24 cellular contexts compared by ENCODE assay signal in genomic region chr15:98263787-98264186, GRCh38.
"Had no signal": no experiment of that assay in that cellular context is flagged by ENCODE, and none has a peak within 500 bp of the region (broad histone marks: within the 10 kb centered on the region; RNA-seq: fewer than 3 reads in every experiment).

No MANE protein-coding gene starts in this region.

- H3K4me3 ChIP-seq: stomach, suprapubic skin, testis, thoracic aorta, thyroid gland, tibial artery, tibial nerve, transverse colon, upper lobe of left lung, upper lobe of right lung, uterus, vagina had no signal

- H3K27me3 ChIP-seq: stomach, suprapubic skin, testis, thyroid gland, tibial artery, tibial nerve, transverse colon, upper lobe of left lung, upper lobe of right lung, uterus, vagina had no signal

- H3K4me1 ChIP-seq: stomach, suprapubic skin, testis, thyroid gland, tibial artery, tibial nerve, transverse colon, upper lobe of left lung, upper lobe of right lung, uterus, vagina had no signal

- H3K27ac ChIP-seq: stomach, suprapubic skin, testis, thoracic aorta, thyroid gland, tibial artery, tibial nerve, transverse colon, upper lobe of left lung, upper lobe of right lung, uterus, vagina had no signal

- H3K36me3 ChIP-seq: stomach, suprapubic skin, thoracic aorta, thyroid gland, tibial artery, tibial nerve, transverse colon, upper lobe of left lung, upper lobe of right lung, uterus, vagina had no signal

- H3K9me3 ChIP-seq: testis, thoracic aorta, thyroid gland, transverse colon, upper lobe of right lung, uterus, vagina had no signal

- DNase-seq: stimulated activated CD4-positive, alpha-beta T cell treated with anti-CD3 and anti-CD28 coated beads, Interleukin-2, amount 100 ng/mL, for 48 hours; stimulated activated CD4-positive, alpha-beta T cell treated with anti-CD3 and anti-CD28 coated beads, Interleukin-4, amount 100 ng/mL, for 1 hour; stimulated activated CD4-positive, alpha-beta T cell treated with anti-CD3 and anti-CD28 coated beads, Interleukin-4, amount 100 ng/mL, for 24 hours; stimulated activated CD4-positive, alpha-beta T cell treated with anti-CD3 and anti-CD28 coated beads, Interleukin-4, amount 100 ng/mL, for 4 hours; stimulated activated CD8-positive, alpha-beta memory T cell treated with anti-CD3 and anti-CD28 coated beads, Interleukin-4, amount 100 ng/mL, for 48 hours; stimulated activated naive B cell treated with anti-CD40 and anti-IgM and Interleukin-4, amounts not matched to agents 10 μg/mL and 1 μg/mL and 100 μg/mL, for 72 hours; stimulated activated naive CD4-positive, alpha-beta T cell; stimulated activated naive CD4-positive, alpha-beta T cell treated with Interleukin-2 at 50 U/mL for 16 hours; stimulated activated naive CD8-positive, alpha-beta T cell treated with anti-CD3 and anti-CD28 coated beads, Interleukin-15, amount 100 ng/mL, for 72 hours; stimulated activated naive CD8-positive, alpha-beta T cell treated with anti-CD3 and anti-CD28 coated beads, Interleukin-15, Interleukin-2, amounts not matched to agents 100 U/mL and 50 U/mL, for 24 hours; stomach; substantia nigra; testis; thyroid gland; tibial artery; transverse colon; trophoblast cell; upper lobe of left lung; upper lobe of right lung; uterus had no signal
